In genomic region chr3:30535515-30535914, GRCh38 we compare ENCODE assay signal across 20 cellular contexts.
DNase-seq lines count a peak whose midpoint lies in the region; ATAC-seq, FAIRE-seq and TF ChIP-seq lines count a peak whose summit lies in the region.
"Had no signal": no experiment of that assay in that cellular context is flagged by ENCODE, and none has a peak within 500 bp of the region (broad histone marks: within the 10 kb centered on the region; RNA-seq: fewer than 3 reads in every experiment).

No MANE protein-coding gene starts in this region.

- intact Hi-C loops in kidney (cut with DNase I): no loop called here

- no peaks in the 10 kb centered on the region for H3K4me1 ChIP-seq in kidney (ENCODE audit: control insufficient read depth in 1 of 2, insufficient read depth in 1 of 2, low read depth in 1 of 2, low read length in 2 of 2)
- H3K4me1 ChIP-seq in skeletal muscle satellite cell (ENCODE audit: control insufficient read depth, insufficient read depth, low read length): peaks cover 33% of the 10 kb centered on the region

- H3K27ac ChIP-seq in kidney (ENCODE audit: low read depth in 2 of 2, low read length in 2 of 2): no peak overlapping the region
- H3K27ac ChIP-seq: BLaER1, PC-9 had no signal

- TF ChIP-seq CTCF in kidney (IDR thresholded peaks at IDR 0.05; ENCODE audit: borderline replicate concordance, extremely low read depth, insufficient read depth): no peak

- H3K36me3 ChIP-seq in kidney (ENCODE audit: control insufficient read depth in 1 of 2, insufficient read depth in 2 of 2, low read length in 2 of 2) (no peaks in the 10 kb centered on the region), skeletal muscle satellite cell (ENCODE audit: insufficient read depth, low read length) (no peaks in the 10 kb centered on the region)
- H3K36me3 ChIP-seq: BLaER1 had no signal

- peak; percentile 92 for FAIRE-seq in kidney (lab: Jason Lieb, UNC)
- FAIRE-seq: H1 had no signal

- no peak for ATAC-seq in HG03521 (IDR thresholded peaks at IDR 0.05; ENCODE audit: unreplicated experiment)

- no peak overlapping the region for H3K4me2 ChIP-seq in skeletal muscle satellite cell (ENCODE audit: low read length)
- H3K4me2 ChIP-seq: BLaER1, PC-9 had no signal

- DNase-seq in GM03348 (ENCODE audit: low spot score) (peak; percentile 47), dedifferentiated amniotic fluid mesenchymal stem cell (ENCODE audit: extremely low spot score) (peak; percentile 32), kidney (no peak), NCI-H2171 (lab: John Stamatoyannopoulos, UW) (no peak), T-helper 9 cell (no peak)
- no peak for DNase-seq in activated CD8-positive, alpha-beta memory T cell treated with anti-CD3 and anti-CD28 coated beads for 24 hours
- DNase-seq: ACHN; CD8-positive, alpha-beta memory T cell; DND-41; GDM1; KBM-7; NCI-H1105 treated with DMSO at 0.1 percent for 48 hours; NCI-H187; NCI-H446 treated with DMSO at 0.1 percent for 48 hours; NCI-H774; PC-9 had no signal

- no peak overlapping the region for H3K4me3 ChIP-seq in kidney (ENCODE audit: low read length in 2 of 2)
- no peak overlapping the region for H3K4me3 ChIP-seq in skeletal muscle satellite cell (ENCODE audit: low read length)
- H3K4me3 ChIP-seq: BLaER1, PC-9 had no signal

- no peaks in the 10 kb centered on the region for H3K27me3 ChIP-seq in skeletal muscle satellite cell (ENCODE audit: control insufficient read depth, insufficient read depth, low read length)
- H3K27me3 ChIP-seq: BLaER1 had no signal

- H3K9ac ChIP-seq in kidney (ENCODE audit: low read length in 2 of 2) (no peak overlapping the region), skeletal muscle satellite cell (ENCODE audit: low read depth, low read length) (peak overlapping the region; percentile 30)
- H3K9ac ChIP-seq: BLaER1 had no signal

- no peaks in the 10 kb centered on the region for H3K9me3 ChIP-seq in kidney (ENCODE audit: control insufficient read depth in 1 of 2, low read length in 2 of 2)
- H3K9me3 ChIP-seq in skeletal muscle satellite cell (replicated peaks; ENCODE audit: low read length): no peaks in the 10 kb centered on the region

Comparison
In these comparisons a context has a peak if more than half of its experiments do, and no peak if none do; other contexts are left out.
1. DNase-seq: peak in GM03348 (single experiment) and dedifferentiated amniotic fluid mesenchymal stem cell (single experiment); none in kidney (single experiment), NCI-H2171 (single experiment), activated CD8-positive, alpha-beta memory T cell treated with anti-CD3 and anti-CD28 coated beads for 24 hours (single experiment) and T-helper 9 cell (single experiment).